In the genomic region with DNA sequence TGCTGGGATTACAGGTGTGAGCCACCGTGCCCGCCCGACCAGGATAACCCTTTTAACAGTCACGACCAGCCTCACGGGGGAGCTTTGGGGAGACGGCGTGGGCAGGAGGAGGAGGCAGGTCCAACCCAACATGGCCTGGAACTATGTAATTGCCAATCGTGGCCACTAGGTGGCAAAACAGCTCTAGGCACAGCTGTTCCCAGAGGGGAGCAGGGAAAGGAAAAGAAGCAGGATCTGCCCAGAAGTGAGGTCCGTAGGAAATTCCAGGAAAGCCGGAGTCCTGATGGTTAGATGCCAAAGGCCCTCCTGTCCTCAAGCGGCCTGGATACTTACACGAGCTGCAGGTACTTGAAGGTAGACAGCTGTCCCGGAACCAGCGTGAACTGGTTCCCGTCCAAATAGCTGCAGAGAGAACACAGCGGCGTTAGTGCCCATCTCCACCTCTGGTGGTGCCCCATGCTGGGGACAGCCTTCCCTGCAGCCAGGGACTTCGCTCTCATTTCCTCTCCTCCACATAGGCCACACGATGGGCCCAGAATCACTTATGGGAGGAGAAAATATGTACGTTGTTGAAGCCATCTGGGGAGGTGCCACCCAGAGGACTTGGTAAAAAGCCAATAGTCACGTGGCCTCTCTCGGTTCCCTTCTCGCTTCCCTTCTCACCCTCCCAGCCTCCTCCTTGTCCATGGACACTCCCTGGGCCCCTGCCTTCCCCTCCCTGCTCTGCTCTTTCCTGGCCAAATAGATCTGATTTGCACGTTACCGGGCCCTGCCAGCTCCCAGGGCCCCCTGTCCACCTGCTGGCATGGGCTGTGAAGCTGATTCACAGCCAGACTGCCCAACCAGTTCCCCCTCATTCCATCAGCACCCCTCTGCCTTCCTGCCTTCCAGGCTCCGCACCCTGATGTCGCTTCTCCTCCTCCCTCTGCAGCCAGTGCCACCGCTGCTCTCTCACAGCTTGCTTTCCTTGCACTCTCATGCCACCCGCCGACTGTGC, we compare ENCODE assay signal across 8 cellular contexts.
DNase-seq lines count a peak whose midpoint lies in the region; ATAC-seq and TF ChIP-seq lines count a peak whose summit lies in the region.

No MANE protein-coding gene starts in this region.

- peak overlapping the region; percentile 90 for H3K4me2 ChIP-seq in skeletal muscle satellite cell (ENCODE audit: low read length)

- H3K27ac ChIP-seq in iPS DF 6.9 (ENCODE audit: low read length): no peak overlapping the region

- no CpG with 5 or more reads among the region's 30 CpGs for WGBS in iPS DF 6.9 (ENCODE audit: insufficient coverage, insufficient read length)

- H3K36me3 ChIP-seq in ES-I3 (ENCODE audit: insufficient read depth, low read length) (no peaks in the 10 kb centered on the region), iPS DF 6.9 (ENCODE audit: control insufficient read depth, insufficient read depth, low read length) (no peaks in the 10 kb centered on the region), skeletal muscle satellite cell (ENCODE audit: insufficient read depth, low read length) (no peaks in the 10 kb centered on the region)

- in situ Hi-C loops in astrocyte of the spinal cord (cut with HindIII; ENCODE audit: low sequenced_read_pairs): no loop called here

- H3K9ac ChIP-seq in ES-I3 (ENCODE audit: low read depth, low read length) (peak overlapping the region; percentile 4; the same call in 1 of the 2 replicates), skeletal muscle satellite cell (ENCODE audit: low read depth, low read length) (no peak overlapping the region)

- H3K27me3 ChIP-seq in iPS DF 6.9 (ENCODE audit: control insufficient read depth, insufficient read depth, low read length) (no peaks in the 10 kb centered on the region), skeletal muscle satellite cell (ENCODE audit: control insufficient read depth, insufficient read depth, low read length) (peaks cover 32% of the 10 kb centered on the region)

- DNase-seq in NCI-H1694 treated with DMSO at 0.1 percent for 48 hours (lab: John Stamatoyannopoulos, UW) (peak; percentile 63), T-helper 9 cell (peak; percentile 44), astrocyte of the spinal cord (ENCODE audit: low read depth, low spot score) (peak; percentile 73), iPS DF 6.9 (ENCODE audit: low read depth, low spot score) (peak; percentile 92)

- no peaks in the 10 kb centered on the region for H3K9me3 ChIP-seq in ES-I3 (ENCODE audit: control insufficient read depth, insufficient read depth, low read length)
- H3K9me3 ChIP-seq in iPS DF 6.9 (ENCODE audit: control insufficient read depth, insufficient read depth, low read length): no peaks in the 10 kb centered on the region
- no peaks in the 10 kb centered on the region for H3K9me3 ChIP-seq in skeletal muscle satellite cell (replicated peaks; ENCODE audit: low read length)

- H3K4me1 ChIP-seq in ES-I3 (ENCODE audit: insufficient read depth, low read length): peaks cover 12% of the 10 kb centered on the region; the same call in 1 of the 2 replicates
- peaks cover 6% of the 10 kb centered on the region for H3K4me1 ChIP-seq in iPS DF 6.9 (ENCODE audit: control insufficient read depth, insufficient read depth, low read length)
- H3K4me1 ChIP-seq in skeletal muscle satellite cell (ENCODE audit: control insufficient read depth, insufficient read depth, low read length): peaks cover 6% of the 10 kb centered on the region

- peak; percentile 86 for TF ChIP-seq CTCF in astrocyte of the spinal cord (IDR thresholded peaks at IDR 0.05; ENCODE audit: low read depth, low read length)

- H3K4me3 ChIP-seq in astrocyte of the spinal cord (ENCODE audit: low read depth, low read length) (peak overlapping the region; percentile 26), iPS DF 6.9 (ENCODE audit: low read length) (no peak overlapping the region), skeletal muscle satellite cell (ENCODE audit: low read length) (peak overlapping the region; percentile 67)

- ATAC-seq in HG02610 (IDR thresholded peaks at IDR 0.05; ENCODE audit: unreplicated experiment) (peak; percentile 71), GM18519 (IDR thresholded peaks at IDR 0.05; ENCODE audit: low FRiP score, unreplicated experiment) (no peak)
